ENCODE assay signal across 8 cellular contexts in the genomic region with DNA sequence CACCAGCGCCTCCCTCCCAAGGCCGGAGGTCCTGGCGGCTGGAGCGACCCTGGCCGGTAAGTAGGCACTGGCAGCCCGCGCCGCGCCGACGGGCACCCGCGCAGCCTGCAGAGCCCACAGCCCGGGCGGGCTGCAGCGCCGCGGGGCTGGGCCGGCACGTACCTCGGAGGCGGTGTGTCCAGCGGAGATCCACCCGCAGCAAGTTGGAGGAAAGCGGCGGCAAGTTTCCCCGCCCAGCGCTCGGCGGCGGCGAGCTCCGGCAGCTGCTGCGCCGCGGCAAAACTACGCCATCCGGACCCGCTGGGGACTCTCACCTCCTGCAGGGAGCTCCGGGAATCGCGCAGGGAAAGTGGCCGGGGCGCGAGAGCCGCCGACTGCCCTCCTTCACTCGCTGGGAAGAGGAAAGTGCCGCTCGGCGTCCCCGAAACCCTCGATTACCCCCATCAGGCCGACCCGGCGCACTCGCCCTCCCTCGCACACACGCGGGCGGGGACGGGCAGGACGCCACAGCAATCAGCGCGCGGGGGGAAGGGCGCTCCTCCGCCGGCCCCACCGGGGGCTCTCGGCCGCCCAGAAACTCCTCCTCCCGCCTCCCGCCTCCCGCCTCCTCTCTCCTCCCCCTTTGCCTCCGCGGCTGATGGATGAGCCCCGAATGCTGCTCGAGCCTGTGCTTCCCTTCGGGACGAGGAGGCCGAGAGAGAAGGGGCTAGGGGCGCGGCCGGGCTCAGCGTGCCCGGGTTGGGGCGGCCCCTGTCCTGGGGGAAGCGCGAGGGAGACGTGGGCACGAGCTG. TPM values are rescaled to one million over a fixed set of nuclear protein-coding genes. Genes with fewer than 3 reads are reported as not detected.
DNase-seq lines count a peak whose midpoint lies in the region; ATAC-seq and TF ChIP-seq lines count a peak whose summit lies in the region.

Gene TGFBR3, minus strand, starts transcription at position 436 of the 791 bp plus-strand sequence. CDS start 24,620 bp downstream, outside the sequence.

- peaks cover 4% of the 10 kb centered on the region for H3K36me3 Mint-ChIP-seq in activated naive CD8-positive, alpha-beta T cell treated with anti-CD3 and anti-CD28 coated beads for 36 hours

- ATAC-seq in GM21786 (IDR thresholded peaks at IDR 0.05; ENCODE audit: unreplicated experiment) (peak; percentile 63), thoracic aorta (ENCODE audit: insufficient number of reproducible peaks, low FRiP score, low read depth) (peak; percentile 70)

- TF ChIP-seq EP300 in ovary (IDR thresholded peaks at IDR 0.05) = peak; percentile 51

- H3K27me3 ChIP-seq in ovary (no peaks in the 10 kb centered on the region), thoracic aorta (replicated peaks; ENCODE audit: insufficient read depth) (no peaks in the 10 kb centered on the region)

- H3K36me3 ChIP-seq in ovary (no peaks in the 10 kb centered on the region), thoracic aorta (no peaks in the 10 kb centered on the region)

- intact Hi-C loops in head of caudate nucleus (cut with DNase I) = no loop called here
- intact Hi-C loops in ovary (cut with DNase I) = loop anchor here in 1 of 4 donors (10.0 kb wide), 1 partner anchor 91 kb away; no protein-coding TSS in a partner anchor

- peak; percentile 14 to 71 (median 55) for TF ChIP-seq CTCF in ovary (IDR thresholded peaks at IDR 0.05)
- peak; percentile 61 for TF ChIP-seq CTCF in thoracic aorta (IDR thresholded peaks at IDR 0.05)

- H3K27me3 Mint-ChIP-seq in activated naive CD8-positive, alpha-beta T cell treated with anti-CD3 and anti-CD28 coated beads for 36 hours = peaks cover 27% of the 10 kb centered on the region

- H3K27ac ChIP-seq in ovary (peak within 1 kb of the TSS; percentile 86 to 94), thoracic aorta (peak within 1 kb of the TSS; percentile 73 to 88)

- DNase-seq in DMS79 treated with DMSO at 0.1 percent for 48 hours (lab: John Stamatoyannopoulos, UW) (peak; percentile 58), LHCN-M2 (ENCODE audit: low read depth) (peak; percentile 93), SKM-1 treated with dmso at 0.1 percent for 144 hours (lab: John Stamatoyannopoulos, UW; ENCODE audit: unreplicated experiment) (peak; percentile 80), head of caudate nucleus (peak; percentile 52 to 95 (median 86)), ovary (peak; percentile 96 to 98 (median 98)), thoracic aorta (ENCODE audit: low spot score) (peak; percentile 52)
- peak; percentile 81 for DNase-seq in activated naive CD8-positive, alpha-beta T cell treated with anti-CD3 and anti-CD28 coated beads for 36 hours

- TF ChIP-seq POLR2A in ovary (IDR thresholded peaks at IDR 0.05) = peak; percentile 78

- peaks cover 41% of the 10 kb centered on the region for H3K4me1 Mint-ChIP-seq in activated naive CD8-positive, alpha-beta T cell treated with anti-CD3 and anti-CD28 coated beads for 36 hours

- peak within 1 kb of the TSS; percentile 16 for H3K27ac Mint-ChIP-seq in activated naive CD8-positive, alpha-beta T cell treated with anti-CD3 and anti-CD28 coated beads for 36 hours

- 0 to 1% (median 0%) methylated on average over 73 to 92 of the region's 92 CpGs for WGBS in ovary, 3 donors

- no peaks in the 10 kb centered on the region for H3K9me3 Mint-ChIP-seq in activated naive CD8-positive, alpha-beta T cell treated with anti-CD3 and anti-CD28 coated beads for 36 hours

- H3K4me3 Mint-ChIP-seq in activated naive CD8-positive, alpha-beta T cell treated with anti-CD3 and anti-CD28 coated beads for 36 hours = peak within 1 kb of the TSS; percentile 88

- H3K9me3 ChIP-seq in ovary (no peaks in the 10 kb centered on the region), thoracic aorta (no peaks in the 10 kb centered on the region)

- H3K4me1 ChIP-seq in ovary (ENCODE audit: insufficient read depth) = peaks cover 9% of the 10 kb centered on the region
- peaks cover 17 to 27% of the 10 kb centered on the region in 2 donors for H3K4me1 ChIP-seq in thoracic aorta (ENCODE audit: control insufficient read depth in 1 of 2, low read depth in 2 of 2)

- H3K4me3 ChIP-seq in ovary (peak within 1 kb of the TSS; percentile 92), thoracic aorta (peak within 1 kb of the TSS; percentile 97)

RNA-seq across cellular contexts. Expression of gene TGFBR3, which starts in this region (rescaled TPM):
- total RNA-seq in LHCN-M2 (2014; rRNA removed) = 2.6 and 3.2 TPM in 2 replicates
- polyA plus RNA-seq in LHCN-M2 (2012) = 0.78 TPM
- total RNA-seq in activated naive CD8-positive, alpha-beta T cell treated with anti-CD3 and anti-CD28 coated beads for 36 hours = 1 to 10 TPM; 4.4 to 4.7 TPM
- 100 to 1,000 TPM in 6 of 7 donors, 10 to 100 TPM in 1; 92.4 to 442 (median 174) TPM for total RNA-seq in ovary
- polyA plus RNA-seq in ovary = 100 to 1,000 TPM; 102 to 142 TPM
- 10 to 100 TPM; 60.8 to 62.4 TPM for total RNA-seq in thoracic aorta

Comparison
In these comparisons a context has a peak if more than half of its experiments do, and no peak if none do; other contexts are left out.
1. Peak in every context shown above with its lines: DNase-seq, ATAC-seq, H3K4me3 ChIP-seq and H3K27ac ChIP-seq.
2. RNA of gene TGFBR3 (total RNA-seq): 92.4 to 442 TPM in ovary and 60.8 to 62.4 TPM in thoracic aorta; 4.4 to 4.7 TPM in activated naive CD8-positive, alpha-beta T cell treated with anti-CD3 and anti-CD28 coated beads for 36 hours and 2.6 to 3.2 TPM in LHCN-M2; every median in the first group is over 10 times any median in the second.